ENCODE assay signal across 2 cellular contexts in genomic region chr3:193640165-193640706, GRCh38.
TF ChIP-seq lines count a peak whose summit lies in the region.

No MANE protein-coding gene starts in this region.

TF ChIP-seq in IMR-90, 13 proteins besides CTCF, POLR2A, EP300 and RAD21:
- TF ChIP-seq NFE2L2 (IDR thresholded peaks at IDR 0.05; ENCODE audit: low read depth, low read length) (no peak), MXI1 (IDR thresholded peaks at IDR 0.05; ENCODE audit: borderline replicate concordance, low read depth, low read length) (no peak), SMC3 (IDR thresholded peaks at IDR 0.05; ENCODE audit: low read depth, low read length) (no peak), RFX5 (IDR thresholded peaks at IDR 0.05; ENCODE audit: low read depth, low read length) (no peak), BHLHE40 (IDR thresholded peaks at IDR 0.05; ENCODE audit: low read depth, low read length) (no peak), MAFK (IDR thresholded peaks at IDR 0.05; ENCODE audit: low read depth, low read length) (no peak), CHD1 (IDR thresholded peaks at IDR 0.05; ENCODE audit: low read depth, low read length) (no peak), FOS (IDR thresholded peaks at IDR 0.05; ENCODE audit: low read depth, low read length) (no peak), USF2 (IDR thresholded peaks at IDR 0.05; ENCODE audit: low read depth, low read length) (no peak), RCOR1 (IDR thresholded peaks at IDR 0.05; ENCODE audit: insufficient replicate concordance, low read length) (no peak), MAZ (IDR thresholded peaks at IDR 0.05; ENCODE audit: borderline replicate concordance, low read depth, low read length) (no peak), CEBPB (IDR thresholded peaks at IDR 0.05; ENCODE audit: low read depth, low read length) (no peak)
- TF ChIP-seq, protein P1, sequence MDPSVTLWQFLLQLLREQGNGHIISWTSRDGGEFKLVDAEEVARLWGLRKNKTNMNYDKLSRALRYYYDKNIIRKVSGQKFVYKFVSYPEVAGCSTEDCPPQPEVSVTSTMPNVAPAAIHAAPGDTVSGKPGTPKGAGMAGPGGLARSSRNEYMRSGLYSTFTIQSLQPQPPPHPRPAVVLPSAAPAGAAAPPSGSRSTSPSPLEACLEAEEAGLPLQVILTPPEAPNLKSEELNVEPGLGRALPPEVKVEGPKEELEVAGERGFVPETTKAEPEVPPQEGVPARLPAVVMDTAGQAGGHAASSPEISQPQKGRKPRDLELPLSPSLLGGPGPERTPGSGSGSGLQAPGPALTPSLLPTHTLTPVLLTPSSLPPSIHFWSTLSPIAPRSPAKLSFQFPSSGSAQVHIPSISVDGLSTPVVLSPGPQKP (IDR thresholded peaks at IDR 0.05; ENCODE audit: borderline replicate concordance, low read depth, low read length) = no peak
TF ChIP-seq in IMR-90: peak in this region for 0.

TF ChIP-seq in K562, 482 proteins besides CTCF, POLR2A, EP300 and RAD21:
- TF ChIP-seq USF2 (CRISPR knock-in tag; IDR thresholded peaks at IDR 0.05) = 0 out of 2 replicates have a peak, but pooled peaks have one; percentile 27
- peak; percentile 17 for TF ChIP-seq DACH1 (IDR thresholded peaks at IDR 0.05; ENCODE audit: partially characterized antibody)
- no peak for TF ChIP-seq SMAD3 (CRISPR knock-in tag; conservative IDR thresholded peaks at IDR 0.05)
